Comparison of ENCODE assay signal across 12 cellular contexts in the genomic region with DNA sequence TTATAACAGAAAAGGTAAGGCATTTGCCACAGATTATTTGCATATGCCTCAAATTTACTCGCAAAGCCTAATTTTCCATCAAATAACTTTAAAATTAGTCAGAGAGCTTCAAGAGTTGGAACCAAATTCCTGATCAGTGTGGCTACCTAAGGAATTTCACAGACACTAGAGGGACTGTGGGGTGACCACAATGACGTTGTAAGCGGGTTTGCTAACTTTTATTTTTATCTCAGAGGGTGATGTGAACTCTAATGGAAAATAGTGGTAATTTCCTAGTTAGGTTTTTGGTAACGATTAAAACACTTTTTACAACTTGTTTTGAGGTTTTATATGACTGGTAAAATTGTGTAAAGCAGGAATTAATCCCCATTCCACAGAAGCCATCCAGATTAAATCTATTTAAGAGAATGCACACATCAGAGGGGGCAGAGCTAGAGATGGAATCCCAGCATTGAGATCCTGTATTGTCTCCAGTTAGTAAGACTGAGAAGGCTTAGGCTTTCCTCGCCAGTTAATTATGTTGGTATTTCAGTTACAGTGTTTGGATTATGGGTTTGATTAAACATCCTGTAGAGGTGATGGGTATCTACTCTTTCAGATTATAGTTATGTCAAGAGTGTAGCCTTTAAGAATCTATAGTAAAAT.
DNase-seq lines count a peak whose midpoint lies in the region; ATAC-seq, FAIRE-seq and TF ChIP-seq lines count a peak whose summit lies in the region.
"Had no signal": no experiment of that assay in that cellular context is flagged by ENCODE, and none has a peak within 500 bp of the region (broad histone marks: within the 10 kb centered on the region; RNA-seq: fewer than 3 reads in every experiment).

No MANE protein-coding gene starts in this region.

- H3K9me3 ChIP-seq in astrocyte (ENCODE audit: insufficient read depth, low read depth, low read length) = no peaks in the 10 kb centered on the region

- ATAC-seq in GM19467 (IDR thresholded peaks at IDR 0.05; ENCODE audit: unreplicated experiment) = no peak
- ATAC-seq: CD8-positive, alpha-beta T cell had no signal

- no peak for TF ChIP-seq POLR2A in H54 (IDR thresholded peaks at IDR 0.05; ENCODE audit: low read depth, low read length)

- H4K20me1 ChIP-seq in astrocyte (ENCODE audit: insufficient read depth, low read length) = no peaks in the 10 kb centered on the region

- H3K27me3 Mint-ChIP-seq in astrocyte (ENCODE audit: low read depth, unreplicated experiment) (no peaks in the 10 kb centered on the region), progenitor cell of endocrine pancreas (no peaks in the 10 kb centered on the region)

- H3K9me3 Mint-ChIP-seq in astrocyte (ENCODE audit: unreplicated experiment) (no peaks in the 10 kb centered on the region), progenitor cell of endocrine pancreas (ENCODE audit: low read depth) (no peaks in the 10 kb centered on the region)
- H3K9me3 Mint-ChIP-seq: CD8-positive, alpha-beta T cell had no signal

- peaks cover 18% of the 10 kb centered on the region for H3K4me1 Mint-ChIP-seq in astrocyte (ENCODE audit: low read depth, unreplicated experiment)
- peaks cover 13% of the 10 kb centered on the region for H3K4me1 Mint-ChIP-seq in progenitor cell of endocrine pancreas (ENCODE audit: low read depth)

- H3K4me1 ChIP-seq in astrocyte (ENCODE audit: insufficient read depth, low read length) = peaks cover 17% of the 10 kb centered on the region

- no peaks in the 10 kb centered on the region for H3K27me3 ChIP-seq in astrocyte (ENCODE audit: insufficient read depth, low read length)

- no peak overlapping the region for H3K4me3 ChIP-seq in astrocyte (ENCODE audit: insufficient read depth, low read depth, low read length)

- peaks cover 4% of the 10 kb centered on the region for H3K36me3 ChIP-seq in astrocyte (ENCODE audit: insufficient read depth, low read length)

- DNase-seq in AG09319 (ENCODE audit: extremely low read depth, low read depth) (peak; percentile 54), H54 (ENCODE audit: insufficient read length, low spot score) (no peak), astrocyte (ENCODE audit: low read depth) (peak; percentile 98), kidney tubule cell (ENCODE audit: low spot score) (peak; percentile 64), activated gamma-delta T cell (lab: John Stamatoyannopoulos, UW) (no peak), progenitor cell of endocrine pancreas (ENCODE audit: low spot score, unreplicated experiment) (no peak), SKM-1 (lab: John Stamatoyannopoulos, UW; ENCODE audit: unreplicated experiment) (no peak)
- DNase-seq: anterior cingulate cortex; CD8-positive, alpha-beta T cell; NCI-H2227 treated with DMSO at 0.1 percent for 48 hours; stimulated activated CD8-positive, alpha-beta memory T cell treated with anti-CD3 and anti-CD28 coated beads, Interleukin-4, amount 100 ng/mL, for 48 hours had no signal

- H3K4me3 Mint-ChIP-seq in astrocyte (ENCODE audit: unreplicated experiment) (peak overlapping the region; percentile 71), progenitor cell of endocrine pancreas (ENCODE audit: low read depth) (no peak overlapping the region)
- H3K4me3 Mint-ChIP-seq: CD8-positive, alpha-beta T cell had no signal

- peak overlapping the region; percentile 62 for H3K9ac ChIP-seq in astrocyte (ENCODE audit: low read length)

- H3K36me3 Mint-ChIP-seq in astrocyte (ENCODE audit: low read depth, unreplicated experiment) (no peaks in the 10 kb centered on the region), progenitor cell of endocrine pancreas (ENCODE audit: insufficient read depth) (peaks cover 1% of the 10 kb centered on the region)

- peak; percentile 43 for FAIRE-seq in H54 (lab: Jason Lieb, UNC)
- peak; percentile 93 for FAIRE-seq in astrocyte (lab: Jason Lieb, UNC)

- peak overlapping the region; percentile 88 for H3K27ac ChIP-seq in astrocyte (ENCODE audit: low read depth, low read length)

- peak overlapping the region; percentile 63 for H3K4me2 ChIP-seq in astrocyte (ENCODE audit: low read length)

- no peaks in the 10 kb centered on the region for H3K79me2 ChIP-seq in astrocyte (ENCODE audit: insufficient read depth, low read length)

- no peak overlapping the region for H2AFZ ChIP-seq in astrocyte (ENCODE audit: low read depth, low read length)

- TF ChIP-seq CTCF in AG09319 (IDR thresholded peaks at IDR 0.05; ENCODE audit: low read depth, low read length) = no peak
- TF ChIP-seq CTCF in astrocyte (IDR thresholded peaks at IDR 0.05; ENCODE audit: insufficient read depth, low read depth, low read length) = no peak
- no peak for TF ChIP-seq CTCF in progenitor cell of endocrine pancreas (IDR thresholded peaks at IDR 0.05; ENCODE audit: unreplicated experiment)

- peak overlapping the region; percentile 99 for H3K27ac Mint-ChIP-seq in astrocyte (ENCODE audit: unreplicated experiment)
- no peak overlapping the region for H3K27ac Mint-ChIP-seq in progenitor cell of endocrine pancreas
- H3K27ac Mint-ChIP-seq: CD8-positive, alpha-beta T cell had no signal

Comparison
In these comparisons a context has a peak if more than half of its experiments do, and no peak if none do; other contexts are left out.
1. DNase-seq: peak in AG09319 (single experiment), astrocyte (single experiment) and kidney tubule cell (single experiment); none in H54 (single experiment), activated gamma-delta T cell (single experiment), progenitor cell of endocrine pancreas (single experiment) and SKM-1 (single experiment).